In the genomic region with DNA sequence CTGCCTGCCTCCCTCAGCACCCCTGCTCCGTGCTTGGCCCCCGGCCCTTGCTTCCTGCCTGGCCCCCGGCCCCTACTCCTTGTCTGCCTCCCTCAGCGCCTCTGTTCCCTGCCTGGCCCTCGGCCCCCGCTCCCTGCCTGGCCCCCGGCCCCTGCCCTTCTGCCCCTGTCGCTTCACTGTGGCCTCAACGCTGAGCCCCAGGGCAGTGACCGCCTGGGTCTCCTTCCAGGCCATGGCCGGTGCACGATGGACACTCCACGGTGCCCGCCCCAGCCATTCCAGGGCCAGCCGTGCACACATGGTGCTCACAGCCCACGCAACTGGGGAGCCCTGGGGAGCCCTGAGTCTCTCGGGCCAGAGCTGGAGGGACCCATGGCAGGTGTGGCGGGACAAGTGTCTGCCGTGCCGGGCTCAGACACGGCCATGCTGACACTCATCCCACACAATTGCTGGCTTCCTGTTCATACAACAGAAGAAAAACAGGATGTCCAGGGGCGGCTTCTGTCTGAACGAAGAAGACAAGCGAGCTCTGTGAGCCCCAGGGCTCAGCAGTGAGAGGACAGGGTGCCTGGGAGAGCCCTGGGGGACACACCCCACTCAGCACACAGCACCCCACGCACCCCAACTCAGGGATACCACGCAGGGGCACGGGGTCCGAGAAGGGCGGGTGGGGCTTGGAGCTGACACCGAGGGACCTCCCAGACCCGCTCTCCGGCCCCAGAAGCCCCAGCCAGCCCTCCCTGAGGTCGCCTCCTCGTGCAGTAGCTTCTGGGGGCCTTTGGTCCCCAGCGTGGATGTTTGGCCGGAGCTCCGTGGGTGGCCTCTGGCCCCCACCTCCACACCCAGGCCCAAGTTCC, we compare ENCODE assay signal across 11 cellular contexts. TPM values are rescaled to one million over a fixed set of nuclear protein-coding genes. Genes with fewer than 3 reads are reported as not detected.
A peak's percentile ranks its signal among the peaks of the same experiment; 100 is the strongest.
DNase-seq lines count a peak whose midpoint lies in the region; ATAC-seq and TF ChIP-seq lines count a peak whose summit lies in the region.
"Had no signal": no experiment of that assay in that cellular context is flagged by ENCODE, and none has a peak within 500 bp of the region (broad histone marks: within the 10 kb centered on the region; RNA-seq: fewer than 3 reads in every experiment).

No MANE protein-coding gene starts in this region.

- no peaks in the 10 kb centered on the region for H3K9me3 Mint-ChIP-seq in activated naive CD4-positive, alpha-beta T cell treated with anti-CD3 and anti-CD28 coated beads, Interleukin-2, amount 10 ng/mL, durations not matched to agents 7 days and 5 days
- H3K9me3 Mint-ChIP-seq: naive B cell had no signal

- H3K27ac Mint-ChIP-seq in activated naive CD4-positive, alpha-beta T cell treated with anti-CD3 and anti-CD28 coated beads, Interleukin-2, amount 10 ng/mL, durations not matched to agents 7 days and 5 days, result peak overlapping the region; percentile 89

- WGBS in right lobe of liver (ENCODE audit: insufficient coverage, low coverage, low lambda C conversion rate, missing lambda C conversion rate), result 57% methylated on average over 18 of the region's 37 CpGs
- WGBS in stomach, 5 donors, result 62 to 79% (median 71%) methylated on average over 21 to 37 of the region's 37 CpGs

- H3K27ac ChIP-seq in right lobe of liver (peak overlapping the region in 2 of 3 donors; percentile 51 to 60), stomach (peak overlapping the region; percentile 29 to 64 (median 50))

- H3K9me3 ChIP-seq in right lobe of liver (no peaks in the 10 kb centered on the region), stomach (no peaks in the 10 kb centered on the region)

- peak; percentile 28 to 56 (median 40) for ATAC-seq in right lobe of liver
- no peak for ATAC-seq in GM18907 (IDR thresholded peaks at IDR 0.05; ENCODE audit: unreplicated experiment)
- ATAC-seq in HG02938 (IDR thresholded peaks at IDR 0.05; ENCODE audit: unreplicated experiment), result no peak

- no peak overlapping the region for H3K4me3 Mint-ChIP-seq in activated naive CD4-positive, alpha-beta T cell treated with anti-CD3 and anti-CD28 coated beads, Interleukin-2, amount 10 ng/mL, durations not matched to agents 7 days and 5 days

- DNase-seq in NCI-H2029 (lab: John Stamatoyannopoulos, UW), result peak; percentile 10
- no peak for DNase-seq in NCI-H2029 treated with DMSO at 0.1 percent for 48 hours (lab: John Stamatoyannopoulos, UW)
- DNase-seq in activated naive CD4-positive, alpha-beta T cell treated with anti-CD3 and anti-CD28 coated beads, Interleukin-2, amount 10 ng/mL, durations not matched to agents 7 days and 5 days, result peak; percentile 59
- peak in 1 of 3 donors; percentile 51 for DNase-seq in right lobe of liver
- DNase-seq in stomach, result no peak
- no peak for DNase-seq in superior temporal gyrus (ENCODE audit: extremely low spot score)
- DNase-seq: 8988T, naive B cell, NCI-H187 had no signal

- no peak overlapping the region for H3K4me3 ChIP-seq in right lobe of liver
- H3K4me3 ChIP-seq in stomach, result no peak overlapping the region

- intact Hi-C loops in right lobe of liver (cut with DNase I) (no loop called here), stomach (cut with DNase I; ENCODE audit: low total_unique reads) (no loop called here)

- peaks cover 18% of the 10 kb centered on the region for H3K4me1 Mint-ChIP-seq in activated naive CD4-positive, alpha-beta T cell treated with anti-CD3 and anti-CD28 coated beads, Interleukin-2, amount 10 ng/mL, durations not matched to agents 7 days and 5 days

- TF ChIP-seq EP300 in stomach (IDR thresholded peaks at IDR 0.05), result no peak

- H3K27me3 ChIP-seq in right lobe of liver, result no peaks in the 10 kb centered on the region
- H3K27me3 ChIP-seq in stomach, result no peaks in the 10 kb centered on the region

- CTCF ChIA-PET in activated naive CD4-positive, alpha-beta T cell treated with anti-CD3 and anti-CD28 coated beads, Interleukin-2, amount 10 ng/mL, durations not matched to agents 7 days and 5 days (lab: Charles Lee), result no interaction called here

- no peak for TF ChIP-seq CTCF in right lobe of liver (IDR thresholded peaks at IDR 0.05)
- no peak for TF ChIP-seq CTCF in stomach (IDR thresholded peaks at IDR 0.05)

- H3K36me3 Mint-ChIP-seq in activated naive CD4-positive, alpha-beta T cell treated with anti-CD3 and anti-CD28 coated beads, Interleukin-2, amount 10 ng/mL, durations not matched to agents 7 days and 5 days, result no peaks in the 10 kb centered on the region
- H3K36me3 Mint-ChIP-seq: naive B cell had no signal

- no peaks in the 10 kb centered on the region for H3K27me3 Mint-ChIP-seq in activated naive CD4-positive, alpha-beta T cell treated with anti-CD3 and anti-CD28 coated beads, Interleukin-2, amount 10 ng/mL, durations not matched to agents 7 days and 5 days
- H3K27me3 Mint-ChIP-seq: naive B cell had no signal

- TF ChIP-seq POLR2A in right lobe of liver (IDR thresholded peaks at IDR 0.05) (no peak), stomach (IDR thresholded peaks at IDR 0.05) (no peak)

- H3K4me1 ChIP-seq in right lobe of liver (no peaks in the 10 kb centered on the region), stomach (peaks cover 0 to 8% (median 0%) of the 10 kb centered on the region in 4 donors)

- H3K36me3 ChIP-seq in right lobe of liver (no peaks in the 10 kb centered on the region), stomach (peaks cover 0 to 49% (median 20%) of the 10 kb centered on the region in 4 donors)

RNA-seq across cellular contexts. Expression of gene EXD3, which starts 35.7 kb away (rescaled TPM):
- total RNA-seq in right lobe of liver (10 to 100 TPM in 3 of 6 experiments, 1 to 10 TPM in 3; 3.3 to 14.4 (median 10.6) TPM), stomach (100 to 1,000 TPM in 1 of 5 donors, 10 to 100 TPM in 4; 12.9 to 105 (median 28.1) TPM)
- 10 to 100 TPM; 17.4 to 27.3 (median 20.7) TPM for polyA plus RNA-seq in stomach

RNA-seq across cellular contexts. Expression of gene NOXA1, which starts 35.9 kb away (rescaled TPM):
- total RNA-seq in right lobe of liver (1 to 10 TPM; 4.7 to 8.0 (median 5.7) TPM), stomach (10 to 100 TPM in 2 of 5 donors, 1 to 10 TPM in 3; 3.5 to 43.2 (median 8.3) TPM)
- 10 to 100 TPM; 14.4 to 20.5 (median 15.1) TPM for polyA plus RNA-seq in stomach

RNA-seq across cellular contexts. Expression of gene ENTPD8, which starts 53.9 kb away (rescaled TPM):
- total RNA-seq in right lobe of liver (10 to 100 TPM in 2 of 6 experiments, 1 to 10 TPM in 4; 3.3 to 11.5 (median 7.5) TPM), stomach (10 to 100 TPM in 2 of 5 donors, 1 to 10 TPM in 1, under 1 TPM in 2; 0.89 to 37.9 (median 5.9) TPM)
- 10 to 100 TPM in 1 of 3 donors, 1 to 10 TPM in 2; 2.8 to 16.2 (median 7.6) TPM for polyA plus RNA-seq in stomach

Comparison
In these comparisons a context has a peak if more than half of its experiments do, and no peak if none do; other contexts are left out.
1. DNase-seq: peak in NCI-H2029 (single experiment) and activated naive CD4-positive, alpha-beta T cell treated with anti-CD3 and anti-CD28 coated beads, Interleukin-2, amount 10 ng/mL, durations not matched to agents 7 days and 5 days (single experiment); none in NCI-H2029 treated with DMSO at 0.1 percent for 48 hours (single experiment), stomach (single experiment) and superior temporal gyrus (single experiment).
2. ATAC-seq: peak in right lobe of liver (4 of 4); none in GM18907 (single experiment) and HG02938 (single experiment).